In the genomic region with DNA sequence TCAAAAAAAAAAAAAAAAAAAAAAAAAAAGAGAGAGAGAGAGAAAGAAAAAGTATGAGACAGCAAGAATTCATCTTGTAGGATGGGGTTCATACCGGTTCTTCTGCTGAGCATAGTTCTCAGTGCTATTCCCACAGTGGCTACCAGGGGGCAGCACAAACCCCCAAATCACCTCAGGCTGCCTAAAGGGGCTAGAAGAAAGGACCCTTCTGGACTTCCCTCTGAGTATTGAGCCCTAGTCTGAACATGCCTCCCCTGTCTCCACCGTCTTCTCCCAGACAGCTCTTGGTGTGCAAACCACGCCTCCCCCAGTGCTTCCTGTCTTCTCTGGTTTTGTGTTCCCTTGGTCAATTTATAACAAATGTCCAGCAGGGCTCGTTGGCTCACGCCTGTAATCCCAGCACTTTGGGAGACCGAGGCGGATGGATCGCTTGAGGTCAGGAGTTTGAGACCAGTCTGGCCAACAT, we compare ENCODE assay signal across 9 cellular contexts. TPM values are rescaled to one million over a fixed set of nuclear protein-coding genes. Genes with fewer than 3 reads are reported as not detected.
DNase-seq lines count a peak whose midpoint lies in the region; ATAC-seq, FAIRE-seq and TF ChIP-seq lines count a peak whose summit lies in the region.
"Had no signal": no experiment of that assay in that cellular context is flagged by ENCODE, and none has a peak within 500 bp of the region (broad histone marks: within the 10 kb centered on the region; RNA-seq: fewer than 3 reads in every experiment).

No MANE protein-coding gene starts in this region.

- H3K27ac Mint-ChIP-seq in activated CD8-positive, alpha-beta memory T cell treated with anti-CD3 and anti-CD28 coated beads, Interleukin-2, amount 10 ng/mL, durations not matched to agents 7 days and 5 days = no peak overlapping the region
- H3K27ac Mint-ChIP-seq in naive B cell = no peak overlapping the region

- peak overlapping the region; percentile 56 for H2AFZ ChIP-seq in endothelial cell of umbilical vein (ENCODE audit: low read depth, low read length)

- peak; percentile 95 for TF ChIP-seq CTCF in HL-60 (IDR thresholded peaks at IDR 0.05; ENCODE audit: insufficient read depth, low read length)
- peak; percentile 77 to 85 for TF ChIP-seq CTCF in endothelial cell of umbilical vein (IDR thresholded peaks at IDR 0.05; ENCODE audit: extremely low read depth in 1 of 2, insufficient read depth in 1 of 2, low read depth in 1 of 2, low read length in 2 of 2)
- peak; percentile 75 to 88 (median 76) for TF ChIP-seq CTCF in testis (IDR thresholded peaks at IDR 0.05)

- H3K9me3 ChIP-seq in endothelial cell of umbilical vein (replicated peaks; ENCODE audit: control insufficient read depth, insufficient read depth, low read length) = no peaks in the 10 kb centered on the region
- H3K9me3 ChIP-seq in testis = no peaks in the 10 kb centered on the region

- POLR2A ChIA-PET in endothelial cell of umbilical vein (lab: Charles Lee) = interaction anchor here (0.5 to 0.8 kb wide), 3 partner anchors 60 to 213 kb away, joined by 3 to 4 read pairs (median 3); a partner anchor contains a TSS

- H3K9ac ChIP-seq in endothelial cell of umbilical vein (replicated peaks; ENCODE audit: extremely low read depth, insufficient read depth, low read length) = no peak overlapping the region

- peak; percentile 56 for ATAC-seq in activated CD8-positive, alpha-beta memory T cell treated with anti-CD3 and anti-CD28 coated beads, Interleukin-2, amount 10 ng/mL, durations not matched to agents 7 days and 5 days
- ATAC-seq in naive B cell (ENCODE audit: low read depth in 2 of 2) = peak; percentile 34 to 41
- no peak for ATAC-seq in GM18520 (IDR thresholded peaks at IDR 0.05; ENCODE audit: unreplicated experiment)

- H3K27ac ChIP-seq in HL-60 (replicated peaks) (no peak overlapping the region), endothelial cell of umbilical vein (ENCODE audit: insufficient read depth, low read depth, low read length) (no peak overlapping the region), testis (no peak overlapping the region)

- H3K36me3 Mint-ChIP-seq in activated CD8-positive, alpha-beta memory T cell treated with anti-CD3 and anti-CD28 coated beads, Interleukin-2, amount 10 ng/mL, durations not matched to agents 7 days and 5 days = no peaks in the 10 kb centered on the region
- H3K36me3 Mint-ChIP-seq in naive B cell = no peaks in the 10 kb centered on the region

- CTCF ChIA-PET in activated CD8-positive, alpha-beta memory T cell treated with anti-CD3 and anti-CD28 coated beads, Interleukin-2, amount 10 ng/mL, durations not matched to agents 7 days and 5 days (lab: Charles Lee) = interaction anchor here (0.6 to 3.4 kb wide), 23 partner anchors 12 to 644 kb away, joined by 3 to 17 read pairs (median 4); a partner anchor contains a TSS
- CTCF ChIA-PET in endothelial cell of umbilical vein (lab: Charles Lee) = interaction anchor here (0.6 to 2.9 kb wide), 24 partner anchors 9 to 168 kb away, joined by 3 to 12 read pairs (median 5); a partner anchor contains a TSS

- H3K4me1 Mint-ChIP-seq in activated CD8-positive, alpha-beta memory T cell treated with anti-CD3 and anti-CD28 coated beads, Interleukin-2, amount 10 ng/mL, durations not matched to agents 7 days and 5 days = peaks cover 32% of the 10 kb centered on the region
- peaks cover 20 to 42% (median 30%) of the 10 kb centered on the region in 3 donors for H3K4me1 Mint-ChIP-seq in naive B cell

- H3K36me3 ChIP-seq in endothelial cell of umbilical vein (ENCODE audit: control insufficient read depth in 2 of 2, extremely low read depth in 1 of 2, insufficient read depth in 2 of 2, low read length in 2 of 2) (no peaks in the 10 kb centered on the region), testis (ENCODE audit: low read depth, missing control alignments) (no peaks in the 10 kb centered on the region)

- no peak overlapping the region for H3K4me3 Mint-ChIP-seq in activated CD8-positive, alpha-beta memory T cell treated with anti-CD3 and anti-CD28 coated beads, Interleukin-2, amount 10 ng/mL, durations not matched to agents 7 days and 5 days
- no peak overlapping the region for H3K4me3 Mint-ChIP-seq in naive B cell

- H3K4me3 ChIP-seq in HL-60 (replicated peaks; ENCODE audit: insufficient read depth, low read length) = no peak overlapping the region
- H3K4me3 ChIP-seq in endothelial cell of umbilical vein (replicated peaks in 1 of 3; ENCODE audit: insufficient read depth in 1 of 3, low read depth in 1 of 3, low read length in 3 of 3) = no peak overlapping the region
- H3K4me3 ChIP-seq in testis = no peak overlapping the region

- no peak overlapping the region for H3K4me2 ChIP-seq in endothelial cell of umbilical vein (ENCODE audit: insufficient read depth, low read length)

- peak; percentile 85 for FAIRE-seq in endothelial cell of umbilical vein (lab: Jason Lieb, UNC)
- FAIRE-seq: endometrium had no signal

- H3K27me3 ChIP-seq in HL-60 (ENCODE audit: insufficient read depth, poor library complexity, severe bottlenecking) (peaks cover 39% of the 10 kb centered on the region), endothelial cell of umbilical vein (ENCODE audit: control insufficient read depth in 2 of 2, insufficient read depth in 2 of 2, low read length in 2 of 2) (peaks cover 2 to 5% of the 10 kb centered on the region in 2 experiments), testis (no peaks in the 10 kb centered on the region)

- BruUV-seq in endothelial cell of umbilical vein (replicated peaks; lab: Mats Ljungman, UMichigan) = no TSS peak

- dilution Hi-C loops in endothelial cell of umbilical vein (cut with MboI; ENCODE audit: extremely low pct_ligation_motif_present, low sequenced_read_pairs) = no loop called here

- H3K9me3 Mint-ChIP-seq in activated CD8-positive, alpha-beta memory T cell treated with anti-CD3 and anti-CD28 coated beads, Interleukin-2, amount 10 ng/mL, durations not matched to agents 7 days and 5 days (ENCODE audit: low read depth) = no peaks in the 10 kb centered on the region
- no peaks in the 10 kb centered on the region for H3K9me3 Mint-ChIP-seq in naive B cell

- H4K20me1 ChIP-seq in endothelial cell of umbilical vein (replicated peaks; ENCODE audit: control insufficient read depth, extremely low read depth, insufficient read depth, low read length) = no peaks in the 10 kb centered on the region

- TF ChIP-seq POLR2A in endothelial cell of umbilical vein (IDR thresholded peaks at IDR 0.05; ENCODE audit: low read depth, low read length) (no peak), testis (IDR thresholded peaks at IDR 0.05) (no peak)

- intact Hi-C loops in endothelial cell of umbilical vein (cut with micrococcal nuclease) = loop anchor here (1.0 kb wide), 4 partner anchors 59 to 148 kb away; no protein-coding TSS in a partner anchor
- intact Hi-C loops in testis (cut with DNase I; ENCODE audit: low total_unique reads) = loop anchor here (10.0 kb wide), 1 partner anchor 155 kb away; no protein-coding TSS in a partner anchor

- no peaks in the 10 kb centered on the region for H3K79me2 ChIP-seq in endothelial cell of umbilical vein (ENCODE audit: control insufficient read depth, insufficient read depth, low read length)

- WGBS in testis, 2 donors = 18 to 40% methylated on average over 8 of the region's 8 CpGs

- H3K27me3 Mint-ChIP-seq in activated CD8-positive, alpha-beta memory T cell treated with anti-CD3 and anti-CD28 coated beads, Interleukin-2, amount 10 ng/mL, durations not matched to agents 7 days and 5 days = peaks cover 7% of the 10 kb centered on the region
- peaks cover 0 to 13% (median 0%) of the 10 kb centered on the region in 3 donors for H3K27me3 Mint-ChIP-seq in naive B cell

- H3K4me1 ChIP-seq in endothelial cell of umbilical vein (ENCODE audit: control insufficient read depth, extremely low read depth, insufficient read depth, low read length) = peaks cover 14% of the 10 kb centered on the region
- H3K4me1 ChIP-seq in testis = peaks cover 16% of the 10 kb centered on the region

- DNase-seq in DMS79 (lab: John Stamatoyannopoulos, UW) (peak; percentile 6), HL-60 (ENCODE audit: low read depth in 1 of 2, low spot score in 1 of 2) (peak in 1 of 2 experiments; percentile 55), NOMO-1 treated with DMSO at 0.1 percent for 48 hours (lab: John Stamatoyannopoulos, UW; ENCODE audit: unreplicated experiment) (peak; percentile 62), endothelial cell of umbilical vein (ENCODE audit: low read depth, low spot score) (peak; percentile 76), naive B cell (peak; percentile 60), testis (peak; percentile 87)
- DNase-seq in activated CD8-positive, alpha-beta memory T cell treated with anti-CD3 and anti-CD28 coated beads, Interleukin-2, amount 10 ng/mL, durations not matched to agents 7 days and 5 days = peak; percentile 81

- H3K9me1 ChIP-seq in endothelial cell of umbilical vein (replicated peaks; ENCODE audit: control insufficient read depth, extremely low read depth, insufficient read depth, low read length) = no peaks in the 10 kb centered on the region

RNA-seq across cellular contexts. Expression of a gene that starts 31.3 kb away (rescaled TPM):
- total RNA-seq in activated CD8-positive, alpha-beta memory T cell treated with anti-CD3 and anti-CD28 coated beads, Interleukin-2, amount 10 ng/mL, durations not matched to agents 7 days and 5 days = 10 to 100 TPM; 24.1 to 27.1 TPM
- total RNA-seq in endothelial cell of umbilical vein = 17.5 and 17.8 TPM in 2 replicates
- polyA plus RNA-seq in endothelial cell of umbilical vein = 36.4 and 41.6 TPM in 2 replicates
- 27.2 and 34.6 TPM in 2 replicates for polyA plus RNA-seq in endothelial cell of umbilical vein (2011; cell fraction: cytosol; rRNA removed)
- 13.7 and 21.1 TPM in 2 replicates for polyA plus RNA-seq in endothelial cell of umbilical vein (2011; cell fraction: nucleus; rRNA removed)
- 25.5 and 27.6 TPM in 2 replicates for polyA plus RNA-seq in endothelial cell of umbilical vein (2012)
- 17.1 and 17.2 TPM in 2 replicates for polyA minus RNA-seq in endothelial cell of umbilical vein
- polyA minus RNA-seq in endothelial cell of umbilical vein (2011; cell fraction: cytosol; rRNA and poly(A)+ RNA removed) = 21.1 TPM
- 8.3 and 11.8 TPM in 2 replicates for polyA minus RNA-seq in endothelial cell of umbilical vein (2011; cell fraction: nucleus; rRNA and poly(A)+ RNA removed)
- 10 to 100 TPM; 27.3 to 44.4 (median 35.4) TPM for polyA plus RNA-seq in naive B cell (ENCODE audit: low read depth in 6 of 6)
- 10 to 100 TPM; 33.8 to 37.2 TPM for total RNA-seq in testis
- 35.8 TPM for polyA plus RNA-seq in testis (ENCODE audit: insufficient read depth, low read depth, low replicate concordance)

RNA-seq across cellular contexts. Expression of a gene that starts 59.8 kb away (rescaled TPM):
- 100 to 1,000 TPM; 102 to 113 TPM for total RNA-seq in activated CD8-positive, alpha-beta memory T cell treated with anti-CD3 and anti-CD28 coated beads, Interleukin-2, amount 10 ng/mL, durations not matched to agents 7 days and 5 days
- total RNA-seq in endothelial cell of umbilical vein (111 TPM in 2 replicates), testis (10 to 100 TPM; 52.7 to 63.9 TPM)
- polyA plus RNA-seq in endothelial cell of umbilical vein (20.4 and 22.8 TPM in 2 replicates), naive B cell (ENCODE audit: low read depth in 6 of 6) (10 to 100 TPM; 12.3 to 31.8 (median 24.1) TPM), testis (ENCODE audit: insufficient read depth, low read depth, low replicate concordance) (66.4 TPM)
- 23.7 and 24.8 TPM in 2 replicates for polyA plus RNA-seq in endothelial cell of umbilical vein (2011; cell fraction: cytosol; rRNA removed)
- 19.2 and 29.7 TPM in 2 replicates for polyA plus RNA-seq in endothelial cell of umbilical vein (2011; cell fraction: nucleus; rRNA removed)
- polyA plus RNA-seq in endothelial cell of umbilical vein (2012) = 23.5 and 32.2 TPM in 2 replicates
- polyA minus RNA-seq in endothelial cell of umbilical vein = 107 and 135 TPM in 2 replicates
- 45.5 TPM for polyA minus RNA-seq in endothelial cell of umbilical vein (2011; cell fraction: cytosol; rRNA and poly(A)+ RNA removed)
- 25.4 and 42.8 TPM in 2 replicates for polyA minus RNA-seq in endothelial cell of umbilical vein (2011; cell fraction: nucleus; rRNA and poly(A)+ RNA removed)
